ENCODE assay signal across 24 cellular contexts in the genomic region with DNA sequence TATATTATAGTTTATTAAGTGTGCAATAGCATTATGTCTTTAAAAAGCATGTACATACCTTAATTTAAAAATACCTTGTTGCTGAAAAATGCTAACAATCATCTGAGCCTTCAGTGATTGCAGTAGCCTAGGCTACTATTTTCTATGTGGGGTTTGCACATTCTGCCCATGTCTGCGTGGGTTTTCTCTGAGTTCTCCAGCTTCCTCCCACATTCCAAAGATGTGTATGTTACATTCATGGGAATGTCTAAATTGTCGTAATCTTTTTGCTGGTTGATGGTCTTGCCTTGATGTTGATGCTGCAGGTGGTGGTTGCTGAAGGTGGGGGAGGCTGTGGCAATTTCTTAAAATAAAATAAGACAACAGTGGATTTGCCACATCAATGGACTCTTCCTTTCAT. TPM values are rescaled to one million over a fixed set of nuclear protein-coding genes. Genes with fewer than 3 reads are reported as not detected.
A peak's percentile ranks its signal among the peaks of the same experiment; 100 is the strongest.
DNase-seq lines count a peak whose midpoint lies in the region.
"Had no signal": no experiment of that assay in that cellular context is flagged by ENCODE, and none has a peak within 500 bp of the region (broad histone marks: within the 10 kb centered on the region; RNA-seq: fewer than 3 reads in every experiment).

No MANE protein-coding gene starts in this region.

- WGBS in trophoblast cell (ENCODE audit: extremely low coverage, insufficient coverage, insufficient read length): no CpG with 5 or more reads among the region's 2 CpGs

- no peaks in the 10 kb centered on the region for H3K36me3 ChIP-seq in trophoblast cell (ENCODE audit: control insufficient read depth in 1 of 2, insufficient read depth in 2 of 2, low read length in 2 of 2)
- H3K36me3 ChIP-seq: BE2C, BLaER1 had no signal

- no peak overlapping the region for H2BK120ac ChIP-seq in trophoblast cell (ENCODE audit: insufficient read depth, low read length, poor library complexity)

- no peak overlapping the region for H3K23ac ChIP-seq in trophoblast cell (ENCODE audit: low read length)

- no peak overlapping the region for H3K9ac ChIP-seq in trophoblast cell (ENCODE audit: low read length)
- H3K9ac ChIP-seq: BLaER1 had no signal

- H3K4me3 ChIP-seq in trophoblast cell (ENCODE audit: low read depth, low read length): no peak overlapping the region
- H3K4me3 ChIP-seq: A549, BLaER1, GM12878 had no signal

- no peak overlapping the region for H4K12ac ChIP-seq in trophoblast cell (ENCODE audit: low read depth, low read length)

- H2BK12ac ChIP-seq in trophoblast cell (ENCODE audit: low read length): no peak overlapping the region

- H3K18ac ChIP-seq in trophoblast cell (ENCODE audit: low read length): no peak overlapping the region

- H3K79me1 ChIP-seq in trophoblast cell (ENCODE audit: low read length): no peaks in the 10 kb centered on the region

- DNase-seq in Ammon's horn (ENCODE audit: low spot score): peak; percentile 12
- DNase-seq in NCI-H226: peak; percentile 63
- DNase-seq in trophoblast cell: peak; percentile 54 to 91
- DNase-seq in NCI-H1092 treated with DMSO at 0.1 percent for 48 hours (lab: John Stamatoyannopoulos, UW): no peak
- DNase-seq in stimulated activated CD4-positive, alpha-beta T cell treated with anti-CD3 and anti-CD28 coated beads, Interleukin-1b, Interleukin-23, amount 100 ng/mL, for 48 hours: no peak
- DNase-seq: AML-193; BE2C; C1 segment of cervical spinal cord; CD4-positive, alpha-beta memory T cell; CD4-positive, CD25-positive, alpha-beta regulatory T cell; CD8-positive, alpha-beta memory T cell; COR-L47; DMS 273 treated with DMSO at 0.1 percent for 48 hours; DMS153; DMS53; DMS79; DND-41; EL; GDM1 had no signal

- no peak overlapping the region for H3K4ac ChIP-seq in trophoblast cell (ENCODE audit: low read depth, low read length)

- no peak overlapping the region for H2AK5ac ChIP-seq in trophoblast cell (ENCODE audit: low read length)

- no peak overlapping the region for H4K91ac ChIP-seq in trophoblast cell (ENCODE audit: low read depth, low read length)

- no peak overlapping the region for H2AFZ ChIP-seq in trophoblast cell (ENCODE audit: insufficient read depth, low read length, poor library complexity)

- H3K4me2 ChIP-seq in trophoblast cell (ENCODE audit: low read length): no peak overlapping the region
- H3K4me2 ChIP-seq: A549, BLaER1 had no signal

- no peaks in the 10 kb centered on the region for H3K79me2 ChIP-seq in trophoblast cell (ENCODE audit: control insufficient read depth, insufficient read depth, low read length, poor library complexity)

- H3K27ac ChIP-seq in trophoblast cell (ENCODE audit: low read depth, low read length): no peak overlapping the region
- H3K27ac ChIP-seq: 22Rv1, A549, BLaER1 had no signal

- H3K9me3 ChIP-seq in trophoblast cell (ENCODE audit: insufficient read depth, low read depth, low read length): peaks cover 2% of the 10 kb centered on the region
- H3K9me3 ChIP-seq: A549, BE2C had no signal

- H3K14ac ChIP-seq in trophoblast cell (ENCODE audit: low read length): no peak overlapping the region

- H3K27me3 ChIP-seq in trophoblast cell (ENCODE audit: insufficient read depth, low read length): no peaks in the 10 kb centered on the region
- H3K27me3 ChIP-seq: BE2C, BLaER1 had no signal

- H4K8ac ChIP-seq in trophoblast cell (ENCODE audit: low read depth, low read length): no peak overlapping the region

- H3K4me1 ChIP-seq in trophoblast cell (ENCODE audit: control insufficient read depth in 1 of 2, insufficient read depth in 2 of 2, low read length in 2 of 2): no peaks in the 10 kb centered on the region
- H3K4me1 ChIP-seq: A549, BE2C, BLaER1 had no signal

- H2BK5ac ChIP-seq in trophoblast cell (ENCODE audit: low read depth, low read length, poor library complexity): no peak overlapping the region

RNA-seq across cellular contexts. Expression of a gene that starts 12.5 kb away (rescaled TPM):
- polyA plus RNA-seq in trophoblast cell (2013): 0.27 and 0.35 TPM in 2 replicates
- polyA plus RNA-seq: A549; CD14-positive monocyte; CD4-positive, alpha-beta memory T cell; CD4-positive, CD25-positive, alpha-beta regulatory T cell; CD8-positive, alpha-beta memory T cell; GM12878 had no signal

RNA-seq across cellular contexts. Expression of a gene that starts 17.6 kb away (rescaled TPM):
- 0.04 TPM in 1 of 2 replicates, not detected in the other for polyA plus RNA-seq in trophoblast cell (2013)
- polyA plus RNA-seq: A549; CD14-positive monocyte; CD4-positive, alpha-beta memory T cell; CD4-positive, CD25-positive, alpha-beta regulatory T cell; CD8-positive, alpha-beta memory T cell; GM12878 had no signal

RNA-seq across cellular contexts. Expression of a gene that starts 45.1 kb away (rescaled TPM):
- polyA plus RNA-seq in trophoblast cell (2013): not detected in 2 replicates
- polyA plus RNA-seq: A549; CD14-positive monocyte; CD4-positive, alpha-beta memory T cell; CD4-positive, CD25-positive, alpha-beta regulatory T cell; CD8-positive, alpha-beta memory T cell; GM12878 had no signal

Comparison
In these comparisons a context has a peak if more than half of its experiments do, and no peak if none do; other contexts are left out.
1. DNase-seq: peak in Ammon's horn (single experiment), NCI-H226 (single experiment) and trophoblast cell (2 of 2); none in NCI-H1092 treated with DMSO at 0.1 percent for 48 hours (single experiment) and stimulated activated CD4-positive, alpha-beta T cell treated with anti-CD3 and anti-CD28 coated beads, Interleukin-1b, Interleukin-23, amount 100 ng/mL, for 48 hours (single experiment).